Comparison of ENCODE assay signal across 8 cellular contexts in the genomic region with DNA sequence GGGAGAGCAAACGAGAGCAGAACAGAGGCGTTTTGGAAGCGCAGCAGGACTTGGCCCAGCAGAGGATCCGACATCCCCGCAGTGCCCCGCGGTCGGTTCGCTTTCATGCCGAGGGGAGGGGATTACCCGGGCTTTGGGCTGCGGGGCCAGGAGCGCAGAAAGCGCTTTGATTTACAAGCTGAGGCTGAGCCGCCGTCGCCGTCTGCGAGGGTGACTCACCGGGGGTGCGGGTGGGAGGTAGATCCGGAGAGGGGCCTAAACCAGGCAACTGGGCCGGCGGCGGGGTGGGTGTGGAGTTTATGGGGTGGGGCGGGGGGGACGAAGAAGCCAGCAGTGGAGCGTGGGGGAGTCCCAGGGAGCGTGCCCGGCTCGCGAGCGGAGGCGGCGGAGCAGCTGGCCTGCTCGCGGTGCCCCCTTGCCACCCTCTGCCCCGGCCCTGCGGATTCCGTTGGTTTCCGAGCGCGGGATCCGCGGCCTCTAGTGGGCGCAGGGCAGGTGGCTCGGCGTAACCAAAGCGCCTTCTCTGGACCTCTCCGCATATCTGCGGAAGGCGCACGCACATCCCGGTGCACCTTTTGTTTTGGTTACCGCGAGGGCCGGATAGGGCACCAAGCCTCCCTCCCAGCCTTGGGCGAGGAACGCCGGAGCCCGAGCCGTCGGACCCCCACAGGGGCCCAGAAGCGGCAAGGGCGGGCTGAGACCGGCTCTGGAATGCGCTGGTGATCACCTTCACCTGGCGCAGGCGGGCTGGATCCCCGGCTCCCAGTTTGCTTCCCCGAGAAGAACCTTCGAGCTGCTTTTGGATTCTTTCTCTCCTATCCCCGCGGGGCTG. TPM values are rescaled to one million over a fixed set of nuclear protein-coding genes. Genes with fewer than 3 reads are reported as not detected.
DNase-seq lines count a peak whose midpoint lies in the region; ATAC-seq and TF ChIP-seq lines count a peak whose summit lies in the region.

No MANE protein-coding gene starts in this region.

- no peaks in the 10 kb centered on the region for H3K9me3 Mint-ChIP-seq in T-helper 1 cell treated with Interleukin-12 subunit alpha and Interleukin-12 subunit beta and Interleukin-4 antibody, amounts not matched to agents 30 μg/mL and 1 μg/mL, for 36 hours

- intact Hi-C loops in body of pancreas (cut with DNase I), result no loop called here

- peaks cover 60% of the 10 kb centered on the region for H3K27me3 Mint-ChIP-seq in T-helper 1 cell treated with Interleukin-12 subunit alpha and Interleukin-12 subunit beta and Interleukin-4 antibody, amounts not matched to agents 30 μg/mL and 1 μg/mL, for 36 hours (ENCODE audit: low read depth)

- peak; percentile 30 to 62 (median 50) for DNase-seq in body of pancreas
- DNase-seq in stimulated activated CD4-positive, alpha-beta T cell treated with anti-CD3 and anti-CD28 coated beads, Interleukin-12 subunit alpha, Interleukin-12 subunit beta, amount 100 ng/mL, for 4 hours, result peak; percentile 59

- H3K36me3 Mint-ChIP-seq in T-helper 1 cell treated with Interleukin-12 subunit alpha and Interleukin-12 subunit beta and Interleukin-4 antibody, amounts not matched to agents 30 μg/mL and 1 μg/mL, for 36 hours (ENCODE audit: low read depth), result no peaks in the 10 kb centered on the region

- peaks cover 76 to 87% (median 83%) of the 10 kb centered on the region in 11 experiments for H3K27me3 ChIP-seq in BLaER1 treated with 17β-estradiol and CSF1 and Interleukin-3, amounts not matched to agents 10 nM and 100 nM
- H3K27me3 ChIP-seq in body of pancreas (no peaks in the 10 kb centered on the region), iPS-20b (ENCODE audit: insufficient read depth, low read length) (peaks cover 18% of the 10 kb centered on the region)

- WGBS in body of pancreas, 2 donors, result 5 to 18% methylated on average over 37 to 44 of the region's 74 CpGs

- H3K4me3 Mint-ChIP-seq in T-helper 1 cell treated with Interleukin-12 subunit alpha and Interleukin-12 subunit beta and Interleukin-4 antibody, amounts not matched to agents 30 μg/mL and 1 μg/mL, for 36 hours, result peak overlapping the region; percentile 81

- H3K4me3 ChIP-seq in BLaER1 treated with 17β-estradiol and CSF1 and Interleukin-3, amounts not matched to agents 10 nM and 100 nM, result peak overlapping the region; percentile 54 to 71 (median 61); a peak in 18 of 20 replicates
- peak overlapping the region; percentile 96 for H3K4me3 ChIP-seq in HEK293 (ENCODE audit: low read depth, low read length)
- H3K4me3 ChIP-seq in body of pancreas, result peak overlapping the region; percentile 82 to 86
- H3K4me3 ChIP-seq in iPS-20b (ENCODE audit: low read length), result peak overlapping the region; percentile 95

- no peak overlapping the region for H3K27ac ChIP-seq in BLaER1 treated with 17β-estradiol and CSF1 and Interleukin-3, amounts not matched to agents 10 nM and 100 nM
- H3K27ac ChIP-seq in HEK293 (ENCODE audit: extremely low read depth, low read depth, low read length), result peak overlapping the region; percentile 99
- peak overlapping the region in 3 of 4 donors; percentile 69 to 82 (median 82) for H3K27ac ChIP-seq in body of pancreas
- H3K27ac ChIP-seq in iPS-20b (ENCODE audit: low read length), result no peak overlapping the region

- no peak overlapping the region for H3K27ac Mint-ChIP-seq in T-helper 1 cell treated with Interleukin-12 subunit alpha and Interleukin-12 subunit beta and Interleukin-4 antibody, amounts not matched to agents 30 μg/mL and 1 μg/mL, for 36 hours

- peaks cover 17 to 22% (median 20%) of the 10 kb centered on the region in 10 experiments for H3K4me1 ChIP-seq in BLaER1 treated with 17β-estradiol and CSF1 and Interleukin-3, amounts not matched to agents 10 nM and 100 nM
- peaks cover 12% of the 10 kb centered on the region for H3K4me1 ChIP-seq in HEK293 (ENCODE audit: control insufficient read depth, insufficient read depth, low read length)
- H3K4me1 ChIP-seq in body of pancreas, result peaks cover 23% of the 10 kb centered on the region
- H3K4me1 ChIP-seq in iPS-20b (ENCODE audit: insufficient read depth, low read length), result peaks cover 14% of the 10 kb centered on the region

- CTCF ChIA-PET in HEK293 (lab: Yijun Ruan, JAX), result interaction anchor here (0.6 to 1.2 kb wide), 7 partner anchors 9 to 82 kb away, joined by 3 to 5 read pairs (median 3); a partner anchor contains a TSS

- peaks cover 16% of the 10 kb centered on the region for H3K4me1 Mint-ChIP-seq in T-helper 1 cell treated with Interleukin-12 subunit alpha and Interleukin-12 subunit beta and Interleukin-4 antibody, amounts not matched to agents 30 μg/mL and 1 μg/mL, for 36 hours (ENCODE audit: low read depth)

- POLR2A ChIA-PET in HEK293 (lab: Yijun Ruan, JAX), result interaction anchor here (0.6 to 4.4 kb wide), 6 partner anchors 72 to 600 kb away, joined by 4 to 62 read pairs (median 8); a partner anchor contains a TSS

- TF ChIP-seq POLR2A in body of pancreas (IDR thresholded peaks at IDR 0.05), result no peak

- H3K4me2 ChIP-seq in BLaER1 treated with 17β-estradiol and CSF1 and Interleukin-3, amounts not matched to agents 10 nM and 100 nM, result peak overlapping the region; percentile 89 to 99 (median 96)

- H3K9ac ChIP-seq in BLaER1 treated with 17β-estradiol and CSF1 and Interleukin-3, amounts not matched to agents 10 nM and 100 nM, result no peak overlapping the region
- H3K9ac ChIP-seq in iPS-20b (ENCODE audit: low read depth, low read length), result peak overlapping the region; percentile 90; the same call in 1 of the 2 replicates

- ATAC-seq in body of pancreas, result peak; percentile 36
- no peak for ATAC-seq in GM19328 (IDR thresholded peaks at IDR 0.05; ENCODE audit: unreplicated experiment)
- ATAC-seq in GM18861 (IDR thresholded peaks at IDR 0.05; ENCODE audit: unreplicated experiment), result no peak

- H3K9me3 ChIP-seq in BLaER1 treated with 17β-estradiol and CSF1 and Interleukin-3, amounts not matched to agents 10 nM and 100 nM (replicated peaks in 1 of 11), result peaks cover 0 to 15% (median 10%) of the 10 kb centered on the region in 11 experiments; a peak in 14 of 22 replicates
- no peaks in the 10 kb centered on the region for H3K9me3 ChIP-seq in HEK293 (ENCODE audit: control insufficient read depth, insufficient read depth, low read depth, low read length)
- no peaks in the 10 kb centered on the region for H3K9me3 ChIP-seq in body of pancreas
- H3K9me3 ChIP-seq in iPS-20b (ENCODE audit: insufficient read depth, low read depth, low read length), result no peaks in the 10 kb centered on the region

- H4K20me1 ChIP-seq in BLaER1 treated with 17β-estradiol and CSF1 and Interleukin-3, amounts not matched to agents 10 nM and 100 nM, result peaks cover 0 to 28% (median 19%) of the 10 kb centered on the region in 11 experiments; a peak in 15 of 22 replicates

- TF ChIP-seq CTCF in HEK293 (tag by site-specific recombination; IDR thresholded peaks at IDR 0.05), result peak; percentile 76
- peak; percentile 20 to 45 (median 34) for TF ChIP-seq CTCF in body of pancreas (IDR thresholded peaks at IDR 0.05)

- no peaks in the 10 kb centered on the region for H3K36me3 ChIP-seq in BLaER1 treated with 17β-estradiol and CSF1 and Interleukin-3, amounts not matched to agents 10 nM and 100 nM
- H3K36me3 ChIP-seq in HEK293 (ENCODE audit: control insufficient read depth in 2 of 2, insufficient read depth in 1 of 2, low read length in 2 of 2), result peaks cover 16 to 34% of the 10 kb centered on the region in 2 experiments
- no peaks in the 10 kb centered on the region for H3K36me3 ChIP-seq in body of pancreas (replicated peaks in 1 of 2; ENCODE audit: insufficient read depth in 1 of 2, low read depth in 2 of 2)
- peaks cover 34% of the 10 kb centered on the region for H3K36me3 ChIP-seq in iPS-20b (ENCODE audit: insufficient read depth, low read depth, low read length)

TF ChIP-seq in HEK293, 187 proteins besides CTCF, POLR2A, EP300 and RAD21 (continues in another document):
- TF ChIP-seq ZNF174 (tag by site-specific recombination; IDR thresholded peaks at IDR 0.05) (no peak), GLIS1 (tag by site-specific recombination; IDR thresholded peaks at IDR 0.05) (peak; percentile 61), ZNF514 (tag by site-specific recombination; IDR thresholded peaks at IDR 0.05) (no peak), ZFP41 (tag by site-specific recombination; IDR thresholded peaks at IDR 0.05; ENCODE audit: borderline replicate concordance) (no peak), ZNF548 (tag by site-specific recombination; IDR thresholded peaks at IDR 0.05) (no peak)
- TF ChIP-seq, protein P1, sequence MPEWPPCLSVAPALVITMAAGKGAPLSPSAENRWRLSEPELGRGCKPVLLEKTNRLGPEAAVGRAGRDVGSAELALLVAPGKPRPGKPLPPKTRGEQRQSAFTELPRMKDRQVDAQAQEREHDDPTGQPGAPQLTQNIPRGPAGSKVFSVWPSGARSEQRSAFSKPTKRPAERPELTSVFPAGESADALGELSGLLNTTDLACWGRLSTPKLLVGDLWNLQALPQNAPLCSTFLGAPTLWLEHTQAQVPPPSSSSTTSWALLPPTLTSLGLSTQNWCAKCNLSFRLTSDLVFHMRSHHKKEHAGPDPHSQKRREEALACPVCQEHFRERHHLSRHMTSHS (tag by site-specific recombination; IDR thresholded peaks at IDR 0.05), result no peak
- TF ChIP-seq, protein P2, sequence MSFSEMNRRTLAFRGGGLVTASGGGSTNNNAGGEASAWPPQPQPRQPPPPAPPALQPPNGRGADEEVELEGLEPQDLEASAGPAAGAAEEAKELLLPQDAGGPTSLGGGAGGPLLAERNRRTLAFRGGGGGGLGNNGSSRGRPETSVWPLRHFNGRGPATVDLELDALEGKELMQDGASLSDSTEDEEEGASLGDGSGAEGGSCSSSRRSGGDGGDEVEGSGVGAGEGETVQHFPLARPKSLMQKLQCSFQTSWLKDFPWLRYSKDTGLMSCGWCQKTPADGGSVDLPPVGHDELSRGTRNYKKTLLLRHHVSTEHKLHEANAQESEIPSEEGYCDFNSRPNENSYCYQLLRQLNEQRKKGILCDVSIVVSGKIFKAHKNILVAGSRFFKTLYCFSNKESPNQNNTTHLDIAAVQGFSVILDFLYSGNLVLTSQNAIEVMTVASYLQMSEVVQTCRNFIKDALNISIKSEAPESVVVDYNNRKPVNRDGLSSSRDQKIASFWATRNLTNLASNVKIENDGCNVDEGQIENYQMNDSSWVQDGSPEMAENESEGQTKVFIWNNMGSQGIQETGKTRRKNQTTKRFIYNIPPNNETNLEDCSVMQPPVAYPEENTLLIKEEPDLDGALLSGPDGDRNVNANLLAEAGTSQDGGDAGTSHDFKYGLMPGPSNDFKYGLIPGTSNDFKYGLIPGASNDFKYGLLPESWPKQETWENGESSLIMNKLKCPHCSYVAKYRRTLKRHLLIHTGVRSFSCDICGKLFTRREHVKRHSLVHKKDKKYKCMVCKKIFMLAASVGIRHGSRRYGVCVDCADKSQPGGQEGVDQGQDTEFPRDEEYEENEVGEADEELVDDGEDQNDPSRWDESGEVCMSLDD (tag by site-specific recombination; IDR thresholded peaks at IDR 0.05), result no peak

RNA-seq across cellular contexts. Expression of a gene that starts 2.6 kb away (rescaled TPM):
- 1 to 10 TPM; 4.0 to 5.7 TPM for total RNA-seq in body of pancreas

RNA-seq across cellular contexts. Expression of a gene that starts 13.0 kb away (rescaled TPM):
- 10 to 100 TPM; 14.0 to 37.2 TPM for total RNA-seq in body of pancreas

Comparison
In these comparisons a context has a peak if more than half of its experiments do, and no peak if none do; other contexts are left out.
1. H3K27ac ChIP-seq: peak in HEK293 (single experiment) and body of pancreas (3 of 4); none in BLaER1 treated with 17β-estradiol and CSF1 and Interleukin-3, amounts not matched to agents 10 nM and 100 nM (0 of 11) and iPS-20b (single experiment).
2. Peak in every context shown above with its lines, with median percentiles within 50 percentile points of each other: H3K4me3 ChIP-seq.